In the genomic region with DNA sequence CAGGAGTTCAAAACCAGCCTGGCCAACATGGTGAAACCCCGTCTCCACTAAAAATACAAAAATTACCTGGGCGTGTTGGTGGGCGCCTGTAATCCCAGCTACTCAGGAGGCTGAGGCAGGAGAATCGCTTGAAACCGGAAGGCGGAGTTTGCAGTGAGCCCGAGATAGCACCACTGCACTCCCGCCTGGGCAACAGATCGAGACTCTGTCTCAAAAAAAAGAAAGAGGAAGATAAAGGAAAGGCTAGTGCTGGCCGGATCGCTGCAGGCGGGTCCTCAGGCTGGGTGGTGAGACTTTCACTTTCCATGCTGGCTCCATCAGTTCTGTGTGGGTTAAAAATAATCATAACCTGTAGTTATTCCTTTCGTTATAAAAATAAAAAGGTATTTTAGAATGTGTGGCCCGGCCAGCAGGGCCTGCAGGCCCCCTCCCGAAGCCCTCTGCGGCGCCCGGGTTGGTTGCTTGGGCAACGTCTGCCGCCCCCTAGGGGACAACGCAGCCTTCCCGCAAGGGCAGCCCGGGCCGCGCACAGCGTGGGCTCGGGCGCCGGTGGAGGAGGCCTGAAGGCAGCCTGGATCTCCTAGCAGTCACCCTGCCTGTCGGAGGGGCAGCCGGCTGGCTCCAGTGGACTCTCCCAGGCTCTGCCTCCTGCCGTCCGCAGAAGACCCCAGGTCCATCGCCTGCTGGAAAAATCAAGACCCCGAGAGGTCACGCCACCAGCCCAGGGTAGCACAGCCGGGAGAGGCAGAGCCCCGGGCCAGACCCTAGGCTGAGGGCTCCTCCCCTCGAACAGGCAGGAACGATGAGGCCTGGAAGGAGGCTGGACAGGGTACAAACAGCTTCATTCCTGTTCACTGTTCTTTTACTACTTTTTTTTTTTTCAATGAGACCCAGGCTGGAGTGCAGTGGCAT, we compare ENCODE assay signal across 8 cellular contexts. TPM values are rescaled to one million over a fixed set of nuclear protein-coding genes. Genes with fewer than 3 reads are reported as not detected.
A peak's percentile ranks its signal among the peaks of the same experiment; 100 is the strongest.
DNase-seq lines count a peak whose midpoint lies in the region; ATAC-seq and TF ChIP-seq lines count a peak whose summit lies in the region.

No MANE protein-coding gene starts in this region.

- no peaks in the 10 kb centered on the region for H3K9me3 Mint-ChIP-seq in immature natural killer cell

- peak overlapping the region; percentile 74 to 81 (median 76) for H3K4me3 Mint-ChIP-seq in immature natural killer cell

- H3K9me3 ChIP-seq in ascending aorta = no peaks in the 10 kb centered on the region

- intact Hi-C loops in ascending aorta (cut with DNase I) = loop anchor here (1.0 kb wide), 1 partner anchor 33 kb away; no protein-coding TSS in a partner anchor

- peaks cover 6 to 7% of the 10 kb centered on the region in 2 donors for H3K4me1 Mint-ChIP-seq in immature natural killer cell

- H3K27me3 Mint-ChIP-seq in immature natural killer cell (ENCODE audit: low read depth in 3 of 3) = peaks cover 0 to 5% (median 3%) of the 10 kb centered on the region in 3 donors

- peak; percentile 51 for ATAC-seq in GM18873 (IDR thresholded peaks at IDR 0.05; ENCODE audit: low FRiP score, unreplicated experiment)
- ATAC-seq in HG03095 (IDR thresholded peaks at IDR 0.05; ENCODE audit: unreplicated experiment) = peak; percentile 84

- peak; percentile 36 to 77 (median 50) for DNase-seq in T-helper 2 cell
- DNase-seq in ascending aorta (ENCODE audit: low spot score in 2 of 2) = peak in 1 of 2 donors; percentile 88
- peak; percentile 61 to 68 (median 64) for DNase-seq in immature natural killer cell
- DNase-seq in stimulated activated CD4-positive, alpha-beta T cell treated with anti-CD3 and anti-CD28 coated beads, Interleukin-1b, Interleukin-23, amount 100 ng/mL, for 24 hours (ENCODE audit: low read depth in 4 of 4, low spot score in 1 of 4) = peak; percentile 33 to 57 (median 45)
- DNase-seq in COR-L47 (lab: John Stamatoyannopoulos, UW) = no peak
- no peak for DNase-seq in glomerular visceral epithelial cell (ENCODE audit: extremely low spot score)

- H3K36me3 Mint-ChIP-seq in immature natural killer cell = no peaks in the 10 kb centered on the region

- peak overlapping the region; percentile 53 to 58 for H3K27ac ChIP-seq in ascending aorta

- H3K27me3 ChIP-seq in ascending aorta = no peaks in the 10 kb centered on the region

- H3K4me3 ChIP-seq in ascending aorta = peak overlapping the region; percentile 54 to 65

- H3K4me1 ChIP-seq in ascending aorta = peaks cover 4 to 6% of the 10 kb centered on the region in 2 donors

- H3K36me3 ChIP-seq in ascending aorta = no peaks in the 10 kb centered on the region

- H3K27ac Mint-ChIP-seq in immature natural killer cell = peak overlapping the region in 3 of 6 donors; percentile 30 to 73 (median 40)

- peak; percentile 86 to 94 (median 91) for TF ChIP-seq CTCF in ascending aorta (IDR thresholded peaks at IDR 0.05)

RNA-seq across cellular contexts. Expression of a gene that starts 5.0 kb away (rescaled TPM):
- total RNA-seq in ascending aorta = not detected
- polyA plus RNA-seq in immature natural killer cell = not detected

RNA-seq across cellular contexts. Expression of a gene that starts 11.9 kb away (rescaled TPM):
- total RNA-seq in ascending aorta = 193 TPM
- polyA plus RNA-seq in immature natural killer cell = 1 to 10 TPM; 4.2 to 5.6 (median 4.6) TPM

RNA-seq across cellular contexts. Expression of a gene that starts 58.1 kb away (rescaled TPM):
- 21.0 TPM for total RNA-seq in ascending aorta
- 10 to 100 TPM in 2 of 3 donors, 1 to 10 TPM in 1; 8.1 to 13.8 (median 12.1) TPM for polyA plus RNA-seq in immature natural killer cell

Comparison
In these comparisons a context has a peak if more than half of its experiments do, and no peak if none do; other contexts are left out.
1. DNase-seq: peak in T-helper 2 cell (5 of 5), immature natural killer cell (3 of 3) and stimulated activated CD4-positive, alpha-beta T cell treated with anti-CD3 and anti-CD28 coated beads, Interleukin-1b, Interleukin-23, amount 100 ng/mL, for 24 hours (4 of 4); none in COR-L47 (single experiment) and glomerular visceral epithelial cell (single experiment).